ENCODE assay signal across 26 cellular contexts in the genomic region with DNA sequence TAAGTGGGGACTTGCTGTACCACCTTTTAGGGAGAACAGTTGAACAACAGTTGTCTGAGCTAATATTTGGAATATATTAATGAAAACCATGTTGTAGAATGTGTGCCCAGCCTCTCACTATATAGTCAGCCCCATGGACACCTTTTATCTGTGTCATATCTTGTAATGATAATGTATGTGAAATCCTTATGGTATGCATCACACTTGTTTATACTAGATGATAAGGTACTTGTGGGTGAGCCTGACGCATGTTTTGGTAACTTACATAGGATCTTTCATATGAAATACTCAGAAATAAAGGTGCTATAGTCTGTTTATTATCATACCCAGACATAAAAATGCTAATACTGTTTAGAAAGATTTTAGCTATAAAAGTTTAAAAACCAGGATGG. TPM values are rescaled to one million over a fixed set of nuclear protein-coding genes. Genes with fewer than 3 reads are reported as not detected.
A peak's percentile ranks its signal among the peaks of the same experiment; 100 is the strongest.
DNase-seq lines count a peak whose midpoint lies in the region; ATAC-seq, FAIRE-seq and TF ChIP-seq lines count a peak whose summit lies in the region.
"Had no signal": no experiment of that assay in that cellular context is flagged by ENCODE, and none has a peak within 500 bp of the region (broad histone marks: within the 10 kb centered on the region; RNA-seq: fewer than 3 reads in every experiment).

No MANE protein-coding gene starts in this region.

- CTCF ChIA-PET in activated CD8-positive, alpha-beta T cell treated with anti-CD3 and anti-CD28 coated beads for 36 hours (lab: Charles Lee): interaction anchor here (1.7 kb wide), 1 partner anchor 274 kb away, joined by 4 read pairs; no protein-coding TSS in a partner anchor
- CTCF ChIA-PET in activated CD8-positive, alpha-beta T cell treated with anti-CD3 and anti-CD28 coated beads, Interleukin-2, amount 10 ng/mL, durations not matched to agents 7 days and 5 days (lab: Charles Lee): interaction anchor here (1.1 kb wide), 1 partner anchor 15 kb away, joined by 3 read pairs; no protein-coding TSS in a partner anchor
- CTCF ChIA-PET in CD4-positive, alpha-beta T cell (lab: Charles Lee): no interaction called here
- CTCF ChIA-PET in endothelial cell of umbilical vein (lab: Charles Lee): interaction anchor here (1.4 to 1.5 kb wide), 2 partner anchors 22 to 274 kb away, joined by 3 to 5 read pairs; no protein-coding TSS in a partner anchor
- CTCF ChIA-PET in HepG2 (lab: Yijun Ruan, JAX; ENCODE audit: low intra/inter-chr PET ratio, low total read pairs): no interaction called here

- peaks cover 20% of the 10 kb centered on the region for H3K4me1 Mint-ChIP-seq in activated CD8-positive, alpha-beta T cell treated with anti-CD3 and anti-CD28 coated beads for 36 hours (ENCODE audit: low read depth)
- no peaks in the 10 kb centered on the region for H3K4me1 Mint-ChIP-seq in activated CD8-positive, alpha-beta T cell treated with anti-CD3 and anti-CD28 coated beads, Interleukin-2, amount 10 ng/mL, durations not matched to agents 7 days and 5 days (ENCODE audit: low read depth)
- H3K4me1 Mint-ChIP-seq in CD4-positive, alpha-beta T cell (ENCODE audit: low read depth): peaks cover 19% of the 10 kb centered on the region
- peaks cover 10% of the 10 kb centered on the region for H3K4me1 Mint-ChIP-seq in activated T-helper 2 cell treated with anti-CD3 and anti-CD28 coated beads, Interferon-gamma antibody, Interleukin-2, Interleukin-4, amounts not matched to agents 10 μg/mL and 5 μg/mL and 100 μg/mL, durations not matched to agents 14 hours and 24 hours and 36 hours (ENCODE audit: low read depth)
- H3K4me1 Mint-ChIP-seq: CD14-positive monocyte, GM23338 had no signal

- in situ Hi-C loops in HepG2 (cut with HindIII; ENCODE audit: extremely low pct_ligation_motif_present, low pct_unique_long_range_greater_than_20kb): no loop called here

- POLR2A ChIA-PET in activated CD8-positive, alpha-beta T cell treated with anti-CD3 and anti-CD28 coated beads for 36 hours (lab: Charles Lee): interaction anchor here (0.6 to 1.9 kb wide), 3 partner anchors 33 to 55 kb away, joined by 3 to 10 read pairs (median 4); a partner anchor contains a TSS
- POLR2A ChIA-PET in activated CD8-positive, alpha-beta T cell treated with anti-CD3 and anti-CD28 coated beads, Interleukin-2, amount 10 ng/mL, durations not matched to agents 7 days and 5 days (lab: Charles Lee): no interaction called here
- POLR2A ChIA-PET in CD4-positive, alpha-beta T cell (lab: Charles Lee): no interaction called here
- POLR2A ChIA-PET in endothelial cell of umbilical vein (lab: Charles Lee) (no interaction called here), HepG2 (lab: Yijun Ruan, JAX) (no interaction called here)

- H3K27ac Mint-ChIP-seq in activated CD8-positive, alpha-beta T cell treated with anti-CD3 and anti-CD28 coated beads for 36 hours: peak overlapping the region; percentile 67
- no peak overlapping the region for H3K27ac Mint-ChIP-seq in activated CD8-positive, alpha-beta T cell treated with anti-CD3 and anti-CD28 coated beads, Interleukin-2, amount 10 ng/mL, durations not matched to agents 7 days and 5 days
- H3K27ac Mint-ChIP-seq in CD4-positive, alpha-beta T cell: peak overlapping the region; percentile 30
- peak overlapping the region; percentile 71 for H3K27ac Mint-ChIP-seq in activated T-helper 2 cell treated with anti-CD3 and anti-CD28 coated beads, Interferon-gamma antibody, Interleukin-2, Interleukin-4, amounts not matched to agents 10 μg/mL and 5 μg/mL and 100 μg/mL, durations not matched to agents 14 hours and 24 hours and 36 hours
- H3K27ac Mint-ChIP-seq: CD14-positive monocyte, GM23338 had no signal

- TF ChIP-seq CTCF in activated CD8-positive, alpha-beta T cell treated with anti-CD3 and anti-CD28 coated beads for 36 hours (IDR thresholded peaks at IDR 0.05): no peak
- no peak for TF ChIP-seq CTCF in CD4-positive, alpha-beta T cell (IDR thresholded peaks at IDR 0.05)
- TF ChIP-seq CTCF in endothelial cell of umbilical vein (IDR thresholded peaks at IDR 0.05; ENCODE audit: extremely low read depth in 1 of 2, insufficient read depth in 1 of 2, low read depth in 1 of 2, low read length in 2 of 2) (no peak), HepG2 (CRISPR knock-in tag; IDR thresholded peaks at IDR 0.05) (no peak)

- no peaks in the 10 kb centered on the region for H3K9me1 ChIP-seq in endothelial cell of umbilical vein (replicated peaks; ENCODE audit: control insufficient read depth, extremely low read depth, insufficient read depth, low read length)

- H3K4me3 ChIP-seq in endothelial cell of umbilical vein (replicated peaks in 1 of 3; ENCODE audit: insufficient read depth in 1 of 3, low read depth in 1 of 3, low read length in 3 of 3) (no peak overlapping the region), HepG2 (replicated peaks in 1 of 3; ENCODE audit: insufficient read depth in 1 of 3, low read depth in 2 of 3, low read length in 3 of 3) (no peak overlapping the region)
- H3K4me3 ChIP-seq: GM23338 had no signal

- ATAC-seq in activated CD8-positive, alpha-beta T cell treated with anti-CD3 and anti-CD28 coated beads for 36 hours: peak; percentile 77
- no peak for ATAC-seq in activated CD8-positive, alpha-beta T cell treated with anti-CD3 and anti-CD28 coated beads, Interleukin-2, amount 10 ng/mL, durations not matched to agents 7 days and 5 days
- ATAC-seq in CD4-positive, alpha-beta T cell (ENCODE audit: poor library complexity): no peak
- no peak for ATAC-seq in HepG2
- ATAC-seq: GM23338 had no signal

- H3K36me3 Mint-ChIP-seq in activated CD8-positive, alpha-beta T cell treated with anti-CD3 and anti-CD28 coated beads for 36 hours (ENCODE audit: low read depth): peaks cover 12% of the 10 kb centered on the region
- H3K36me3 Mint-ChIP-seq in activated CD8-positive, alpha-beta T cell treated with anti-CD3 and anti-CD28 coated beads, Interleukin-2, amount 10 ng/mL, durations not matched to agents 7 days and 5 days (ENCODE audit: low read depth): no peaks in the 10 kb centered on the region
- H3K36me3 Mint-ChIP-seq in CD4-positive, alpha-beta T cell (ENCODE audit: low read depth): peaks cover 5% of the 10 kb centered on the region
- no peaks in the 10 kb centered on the region for H3K36me3 Mint-ChIP-seq in activated T-helper 2 cell treated with anti-CD3 and anti-CD28 coated beads, Interferon-gamma antibody, Interleukin-2, Interleukin-4, amounts not matched to agents 10 μg/mL and 5 μg/mL and 100 μg/mL, durations not matched to agents 14 hours and 24 hours and 36 hours (ENCODE audit: low read depth)
- H3K36me3 Mint-ChIP-seq: CD14-positive monocyte had no signal

- 38% methylated on average over 1 of the region's 1 CpG for WGBS in HepG2 (ENCODE audit: low lambda C conversion rate)

- H2AFZ ChIP-seq in endothelial cell of umbilical vein (ENCODE audit: low read depth, low read length) (no peak overlapping the region), HepG2 (ENCODE audit: low read length) (no peak overlapping the region)
- H2AFZ ChIP-seq: GM23338 had no signal

- H3K4me3 Mint-ChIP-seq in activated CD8-positive, alpha-beta T cell treated with anti-CD3 and anti-CD28 coated beads for 36 hours: no peak overlapping the region
- no peak overlapping the region for H3K4me3 Mint-ChIP-seq in activated CD8-positive, alpha-beta T cell treated with anti-CD3 and anti-CD28 coated beads, Interleukin-2, amount 10 ng/mL, durations not matched to agents 7 days and 5 days
- no peak overlapping the region for H3K4me3 Mint-ChIP-seq in CD4-positive, alpha-beta T cell
- H3K4me3 Mint-ChIP-seq in activated T-helper 2 cell treated with anti-CD3 and anti-CD28 coated beads, Interferon-gamma antibody, Interleukin-2, Interleukin-4, amounts not matched to agents 10 μg/mL and 5 μg/mL and 100 μg/mL, durations not matched to agents 14 hours and 24 hours and 36 hours (ENCODE audit: low read depth): no peak overlapping the region
- H3K4me3 Mint-ChIP-seq: B cell, CD14-positive monocyte, GM23338 had no signal

- no peaks in the 10 kb centered on the region for H3K79me2 ChIP-seq in endothelial cell of umbilical vein (ENCODE audit: control insufficient read depth, insufficient read depth, low read length)
- no peaks in the 10 kb centered on the region for H3K79me2 ChIP-seq in HepG2 (ENCODE audit: insufficient read depth, low read length)

- DNase-seq in activated CD8-positive, alpha-beta T cell treated with anti-CD3 and anti-CD28 coated beads for 36 hours: no peak
- DNase-seq in activated CD8-positive, alpha-beta T cell treated with anti-CD3 and anti-CD28 coated beads, Interleukin-2, amount 10 ng/mL, durations not matched to agents 7 days and 5 days: no peak
- no peak for DNase-seq in CD4-positive, alpha-beta T cell
- DNase-seq in activated T-helper 2 cell treated with anti-CD3 and anti-CD28 coated beads, Interferon-gamma antibody, Interleukin-2, Interleukin-4, amounts not matched to agents 10 μg/mL and 5 μg/mL and 100 μg/mL, durations not matched to agents 14 hours and 24 hours and 36 hours (ENCODE audit: low spot score): no peak
- no peak for DNase-seq in endothelial cell of umbilical vein (ENCODE audit: low read depth, low spot score)
- DNase-seq in HepG2 (ENCODE audit: low spot score): no peak
- no peak for DNase-seq in H4 (ENCODE audit: low spot score)
- no peak for DNase-seq in cardiac septum (ENCODE audit: low spot score)
- DNase-seq: DMS53, GDM1, HCEC 1CT, IMR-90, NCI-H1105, NCI-H2029, NCI-H2227 treated with DMSO at 0.1 percent for 48 hours, NCI-H510A treated with DMSO at 0.1 percent for 48 hours, NCI-H774 had no signal

- TF ChIP-seq EP300 in HepG2 (IDR thresholded peaks at IDR 0.05; ENCODE audit: low read depth in 2 of 2, low read length in 2 of 2) (no peak), HepG2 (CRISPR knock-in tag; IDR thresholded peaks at IDR 0.05; ENCODE audit: borderline replicate concordance) (no peak)

- TF ChIP-seq RAD21 in HepG2 (CRISPR knock-in tag; IDR thresholded peaks at IDR 0.05): no peak

- BruUV-seq in endothelial cell of umbilical vein (replicated peaks; lab: Mats Ljungman, UMichigan) (no TSS peak), HepG2 (replicated peaks; lab: Mats Ljungman, UMichigan) (no TSS peak)

- no peak overlapping the region for H3K4me2 ChIP-seq in endothelial cell of umbilical vein (ENCODE audit: insufficient read depth, low read length)
- no peak overlapping the region for H3K4me2 ChIP-seq in HepG2 (ENCODE audit: low read depth, low read length)
- H3K4me2 ChIP-seq: GM23338, KMS-11 had no signal

- H3K36me3 ChIP-seq in endothelial cell of umbilical vein (ENCODE audit: control insufficient read depth in 2 of 2, extremely low read depth in 1 of 2, insufficient read depth in 2 of 2, low read length in 2 of 2): no peaks in the 10 kb centered on the region
- no peaks in the 10 kb centered on the region for H3K36me3 ChIP-seq in HepG2 (replicated peaks in 1 of 2; ENCODE audit: control insufficient read depth in 1 of 2, insufficient read depth in 2 of 2, low read length in 2 of 2)

- H3K4me1 ChIP-seq in endothelial cell of umbilical vein (ENCODE audit: control insufficient read depth, extremely low read depth, insufficient read depth, low read length) (no peaks in the 10 kb centered on the region), HepG2 (ENCODE audit: insufficient read depth, low read length) (no peaks in the 10 kb centered on the region)

- peak; percentile 4 for FAIRE-seq in endothelial cell of umbilical vein (lab: Jason Lieb, UNC)
- FAIRE-seq in HepG2 (lab: Jason Lieb, UNC): no peak
- FAIRE-seq: A204.1, D721Med, GM18507, HTR-8/SVneo, RCC 7860 had no signal

- H3K27ac ChIP-seq in CD4-positive, alpha-beta T cell (ENCODE audit: low read depth, low read length): no peak overlapping the region
- H3K27ac ChIP-seq in endothelial cell of umbilical vein (ENCODE audit: insufficient read depth, low read depth, low read length): no peak overlapping the region
- H3K27ac ChIP-seq in HepG2 (ENCODE audit: extremely low read length, insufficient read depth, low read length): no peak overlapping the region
- H3K27ac ChIP-seq: KMS-11 had no signal

- peaks cover 7% of the 10 kb centered on the region for H3K9me3 Mint-ChIP-seq in activated CD8-positive, alpha-beta T cell treated with anti-CD3 and anti-CD28 coated beads for 36 hours
- H3K9me3 Mint-ChIP-seq in activated CD8-positive, alpha-beta T cell treated with anti-CD3 and anti-CD28 coated beads, Interleukin-2, amount 10 ng/mL, durations not matched to agents 7 days and 5 days (ENCODE audit: insufficient read depth): peaks cover 10% of the 10 kb centered on the region
- H3K9me3 Mint-ChIP-seq in CD4-positive, alpha-beta T cell: no peaks in the 10 kb centered on the region
- H3K9me3 Mint-ChIP-seq in activated T-helper 2 cell treated with anti-CD3 and anti-CD28 coated beads, Interferon-gamma antibody, Interleukin-2, Interleukin-4, amounts not matched to agents 10 μg/mL and 5 μg/mL and 100 μg/mL, durations not matched to agents 14 hours and 24 hours and 36 hours: peaks cover 20% of the 10 kb centered on the region

- H4K20me1 ChIP-seq in endothelial cell of umbilical vein (replicated peaks; ENCODE audit: control insufficient read depth, extremely low read depth, insufficient read depth, low read length) (no peaks in the 10 kb centered on the region), HepG2 (ENCODE audit: insufficient read depth, low read length) (no peaks in the 10 kb centered on the region)

- no peak overlapping the region for H3K9ac ChIP-seq in endothelial cell of umbilical vein (replicated peaks; ENCODE audit: extremely low read depth, insufficient read depth, low read length)
- no peak overlapping the region for H3K9ac ChIP-seq in HepG2 (ENCODE audit: insufficient read depth, low read depth, low read length)
- H3K9ac ChIP-seq: KMS-11 had no signal

- intact Hi-C loops in activated CD8-positive, alpha-beta T cell treated with anti-CD3 and anti-CD28 coated beads for 36 hours (cut with micrococcal nuclease): no loop called here
- intact Hi-C loops in CD4-positive, alpha-beta T cell (cut with DNase I, micrococcal nuclease): no loop called here
- intact Hi-C loops in activated T-helper 2 cell treated with anti-CD3 and anti-CD28 coated beads, Interferon-gamma antibody, Interleukin-2, Interleukin-4, amounts not matched to agents 10 μg/mL and 5 μg/mL and 100 μg/mL, durations not matched to agents 14 hours and 24 hours and 36 hours (cut with micrococcal nuclease): no loop called here
- intact Hi-C loops in endothelial cell of umbilical vein (cut with micrococcal nuclease) (no loop called here), HepG2 (cut with micrococcal nuclease; ENCODE audit: unreplicated experiment) (no loop called here), cardiac septum (cut with DNase I) (no loop called here)

- no peaks in the 10 kb centered on the region for H3K27me3 Mint-ChIP-seq in activated CD8-positive, alpha-beta T cell treated with anti-CD3 and anti-CD28 coated beads for 36 hours
- H3K27me3 Mint-ChIP-seq in activated CD8-positive, alpha-beta T cell treated with anti-CD3 and anti-CD28 coated beads, Interleukin-2, amount 10 ng/mL, durations not matched to agents 7 days and 5 days (ENCODE audit: low read depth): no peaks in the 10 kb centered on the region
- no peaks in the 10 kb centered on the region for H3K27me3 Mint-ChIP-seq in CD4-positive, alpha-beta T cell
- H3K27me3 Mint-ChIP-seq in activated T-helper 2 cell treated with anti-CD3 and anti-CD28 coated beads, Interferon-gamma antibody, Interleukin-2, Interleukin-4, amounts not matched to agents 10 μg/mL and 5 μg/mL and 100 μg/mL, durations not matched to agents 14 hours and 24 hours and 36 hours (ENCODE audit: low read depth): no peaks in the 10 kb centered on the region
- H3K27me3 Mint-ChIP-seq: B cell had no signal

- H3K9me3 ChIP-seq in CD4-positive, alpha-beta T cell (ENCODE audit: control insufficient read depth, low read length): no peaks in the 10 kb centered on the region
- H3K9me3 ChIP-seq in endothelial cell of umbilical vein (replicated peaks; ENCODE audit: control insufficient read depth, insufficient read depth, low read length) (no peaks in the 10 kb centered on the region), HepG2 (ENCODE audit: low read length) (no peaks in the 10 kb centered on the region)

- dilution Hi-C loops in endothelial cell of umbilical vein (cut with MboI; ENCODE audit: extremely low pct_ligation_motif_present, low sequenced_read_pairs): no loop called here

- no peaks in the 10 kb centered on the region for H3K27me3 ChIP-seq in CD4-positive, alpha-beta T cell (ENCODE audit: control insufficient read depth, insufficient read depth, low read length)
- no peaks in the 10 kb centered on the region for H3K27me3 ChIP-seq in endothelial cell of umbilical vein (ENCODE audit: control insufficient read depth in 2 of 2, insufficient read depth in 2 of 2, low read length in 2 of 2)
- peaks cover 0 to 3% of the 10 kb centered on the region in 2 experiments; a peak in 2 of 5 replicates for H3K27me3 ChIP-seq in HepG2 (ENCODE audit: control insufficient read depth in 1 of 2, insufficient read depth in 2 of 2, low read length in 2 of 2)

- TF ChIP-seq POLR2A in endothelial cell of umbilical vein (IDR thresholded peaks at IDR 0.05; ENCODE audit: low read depth, low read length) (no peak), HepG2 (IDR thresholded peaks at IDR 0.05; ENCODE audit: insufficient read depth in 1 of 2, low read depth in 2 of 2, low read length in 2 of 2) (no peak)

RNA-seq across cellular contexts. Expression of a gene that starts 32.8 kb away (rescaled TPM):
- total RNA-seq in activated CD8-positive, alpha-beta T cell treated with anti-CD3 and anti-CD28 coated beads for 36 hours: 10 to 100 TPM; 13.8 TPM
- total RNA-seq in activated CD8-positive, alpha-beta T cell treated with anti-CD3 and anti-CD28 coated beads, Interleukin-2, amount 10 ng/mL, durations not matched to agents 7 days and 5 days: 1 to 10 TPM; 3.4 to 4.2 TPM
- total RNA-seq in CD4-positive, alpha-beta T cell: 10 to 100 TPM; 28.8 to 35.3 TPM
- total RNA-seq in activated T-helper 2 cell treated with anti-CD3 and anti-CD28 coated beads, Interferon-gamma antibody, Interleukin-2, Interleukin-4, amounts not matched to agents 10 μg/mL and 5 μg/mL and 100 μg/mL, durations not matched to agents 14 hours and 24 hours and 36 hours: 5.7 and 6.1 TPM in 2 replicates
- total RNA-seq in endothelial cell of umbilical vein (1.1 and 4.2 TPM in 2 replicates), HepG2 (2016; rRNA removed; fragmentation: Illumina TruSeq; extraction: Trizol) (not detected in 2 replicates), cardiac septum (3.2 TPM)
- polyA plus RNA-seq in endothelial cell of umbilical vein (0.37 and 0.48 TPM in 2 replicates), HepG2 (2011; rRNA removed) (under 0.01 TPM in 1 of 2 replicates, not detected in the other)
- polyA plus RNA-seq in endothelial cell of umbilical vein (2011; cell fraction: cytosol; rRNA removed): 0.50 and 0.51 TPM in 2 replicates
- polyA plus RNA-seq in endothelial cell of umbilical vein (2011; cell fraction: nucleus; rRNA removed): 1.0 and 1.1 TPM in 2 replicates
- polyA plus RNA-seq in endothelial cell of umbilical vein (2012): 0.55 and 0.59 TPM in 2 replicates
- polyA minus RNA-seq in endothelial cell of umbilical vein: 0.36 and 0.39 TPM in 2 replicates
- 5.2 TPM for polyA minus RNA-seq in endothelial cell of umbilical vein (2011; cell fraction: cytosol; rRNA and poly(A)+ RNA removed)
- polyA minus RNA-seq in endothelial cell of umbilical vein (2011; cell fraction: nucleus; rRNA and poly(A)+ RNA removed): 0.77 and 1.2 TPM in 2 replicates
- not detected in 2 replicates for total RNA-seq in HepG2 (2016; cell fraction: cytosol; rRNA removed; fragmentation: Illumina TruSeq; extraction: Trizol; ENCODE audit: low read depth)
- total RNA-seq in HepG2 (2016; cell fraction: insoluble cytoplasmic fraction; rRNA removed; fragmentation: Illumina TruSeq; extraction: Trizol): not detected in 2 replicates
- not detected in 2 replicates for total RNA-seq in HepG2 (2016; cell fraction: membrane; rRNA removed; fragmentation: Illumina TruSeq; extraction: Trizol)
- total RNA-seq in HepG2 (2016; cell fraction: nucleus; rRNA removed; fragmentation: Illumina TruSeq; extraction: Trizol): not detected in 2 replicates
- polyA plus RNA-seq in HepG2 (2011; cell fraction: cytosol; rRNA removed): 0.01 TPM in 1 of 2 replicates, not detected in the other
- polyA plus RNA-seq in HepG2 (2011; cell fraction: nucleus; rRNA removed): 0.07 TPM in 1 of 2 replicates, not detected in the other
- polyA plus RNA-seq in HepG2 (2012): not detected in 2 replicates
- polyA plus RNA-seq in HepG2 (2016; cell fraction: cytosol; fragmentation: Illumina TruSeq; extraction: Trizol; ENCODE audit: low read depth): not detected in 2 replicates
- polyA plus RNA-seq in HepG2 (2016; cell fraction: insoluble cytoplasmic fraction; fragmentation: Illumina TruSeq; extraction: Trizol; ENCODE audit: low read depth): not detected in 2 replicates
- polyA plus RNA-seq in HepG2 (2016; cell fraction: membrane; fragmentation: Illumina TruSeq; extraction: Trizol; ENCODE audit: low read depth): not detected in 2 replicates
- polyA plus RNA-seq in HepG2 (2016; cell fraction: nucleus; fragmentation: Illumina TruSeq; extraction: Trizol; ENCODE audit: insufficient read depth, low read depth): not detected in 2 replicates
- 5.4 TPM in 1 of 2 replicates, not detected in the other for polyA minus RNA-seq in HepG2 (2011; rRNA and poly(A)+ RNA removed; ENCODE audit: low replicate concordance)
- polyA minus RNA-seq in HepG2 (2011; cell fraction: cytosol; rRNA and poly(A)+ RNA removed): 0.09 TPM in 1 of 2 replicates, not detected in the other
- polyA minus RNA-seq in HepG2 (2011; cell fraction: nucleus; rRNA and poly(A)+ RNA removed): not detected in 2 replicates
- 1.0 and 2.3 TPM in 2 replicates for total RNA-seq in H4 (2014; rRNA removed; shearing (Covaris generic))

Comparison
In these comparisons a context has a peak if more than half of its experiments do, and no peak if none do; other contexts are left out.
1. CTCF ChIA-PET loops: an anchor here in activated CD8-positive, alpha-beta T cell treated with anti-CD3 and anti-CD28 coated beads for 36 hours (1.7 kb wide), activated CD8-positive, alpha-beta T cell treated with anti-CD3 and anti-CD28 coated beads, Interleukin-2, amount 10 ng/mL, durations not matched to agents 7 days and 5 days (1.1 kb wide) and endothelial cell of umbilical vein (1.4 to 1.5 kb wide); none called in CD4-positive, alpha-beta T cell and HepG2.